Comparison of ENCODE assay signal across 13 cellular contexts in the genomic region with DNA sequence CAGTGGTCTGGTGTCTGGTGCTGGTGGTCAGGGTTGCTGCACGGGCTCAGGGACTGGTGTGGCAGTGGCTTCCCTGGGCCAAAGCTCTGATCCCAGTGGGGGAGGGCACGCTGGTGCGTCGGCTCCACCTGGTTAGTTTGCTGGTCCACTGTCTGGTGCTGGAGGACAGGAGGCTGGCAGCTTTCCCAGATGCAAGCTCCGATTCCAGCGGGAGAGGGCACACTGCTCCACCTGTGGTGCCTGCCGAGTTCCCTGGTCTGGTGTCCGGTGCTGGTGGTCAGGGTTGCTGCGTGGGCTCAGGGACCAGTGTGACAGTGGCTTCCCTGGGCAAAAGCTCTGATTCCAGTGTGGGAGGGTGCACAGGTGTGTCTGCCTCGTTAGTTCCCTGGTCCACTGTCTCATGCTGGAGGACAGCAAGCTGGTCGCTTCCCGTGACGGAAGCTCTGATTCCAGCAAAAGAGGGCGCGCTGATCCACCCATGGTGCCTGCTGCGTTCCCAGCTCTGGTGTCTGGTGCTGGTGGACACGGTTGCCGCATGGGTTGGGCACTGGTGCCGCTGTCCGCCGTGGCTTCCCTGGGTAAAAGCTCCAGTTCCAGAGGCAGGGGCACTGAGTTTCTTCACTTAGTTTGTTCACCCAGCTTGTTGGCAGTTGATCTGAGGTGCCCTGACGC. TPM values are rescaled to one million over a fixed set of nuclear protein-coding genes. Genes with fewer than 3 reads are reported as not detected.
DNase-seq lines count a peak whose midpoint lies in the region; ATAC-seq and TF ChIP-seq lines count a peak whose summit lies in the region.
"Had no signal": no experiment of that assay in that cellular context is flagged by ENCODE, and none has a peak within 500 bp of the region (broad histone marks: within the 10 kb centered on the region; RNA-seq: fewer than 3 reads in every experiment).

No MANE protein-coding gene starts in this region.

- H3K4me3 ChIP-seq in mammary epithelial cell (replicated peaks in 1 of 3; ENCODE audit: insufficient read depth in 1 of 3, low read depth in 2 of 3, low read length in 3 of 3) = no peak overlapping the region
- no peak overlapping the region for H3K4me3 ChIP-seq in upper lobe of right lung
- no peak overlapping the region for H3K4me3 ChIP-seq in suprapubic skin
- H3K4me3 ChIP-seq: SJCRH30, transverse colon had no signal

- no peaks in the 10 kb centered on the region for H3K27me3 Mint-ChIP-seq in MCF 10A (ENCODE audit: insufficient read depth, unreplicated experiment)
- H3K27me3 Mint-ChIP-seq: activated naive CD8-positive, alpha-beta T cell treated with anti-CD3 and anti-CD28 coated beads, Interleukin-2, amount 10 ng/mL, durations not matched to agents 7 days and 5 days had no signal

- 74% methylated on average over 14 of the region's 22 CpGs for WGBS in mammary epithelial cell (ENCODE audit: low coverage, missing lambda C conversion rate)
- 91% methylated on average over 2 of the region's 22 CpGs for WGBS in suprapubic skin

- peaks cover 11% of the 10 kb centered on the region for H3K4me1 Mint-ChIP-seq in MCF 10A (ENCODE audit: insufficient read depth, unreplicated experiment)

- peaks cover 11% of the 10 kb centered on the region for H3K36me3 ChIP-seq in mammary epithelial cell (ENCODE audit: insufficient read depth, low read length)
- peaks cover 13% of the 10 kb centered on the region for H3K36me3 ChIP-seq in upper lobe of right lung
- H3K36me3 ChIP-seq in suprapubic skin = peaks cover 7% of the 10 kb centered on the region
- H3K36me3 ChIP-seq: transverse colon had no signal

- H3K4me2 ChIP-seq in mammary epithelial cell (ENCODE audit: insufficient read depth, low read depth, low read length) = peak overlapping the region; percentile 7

- ATAC-seq in upper lobe of right lung = peak; percentile 59
- ATAC-seq in HG03280 (IDR thresholded peaks at IDR 0.05; ENCODE audit: unreplicated experiment) = no peak

- peaks cover 18% of the 10 kb centered on the region for H3K36me3 Mint-ChIP-seq in MCF 10A (ENCODE audit: insufficient read depth, unreplicated experiment)

- TF ChIP-seq CTCF in mammary epithelial cell (conservative IDR thresholded peaks at IDR 0.05 in 1 of 2, IDR thresholded peaks at IDR 0.05 in 1 of 2; ENCODE audit: extremely low read depth in 1 of 2, insufficient read depth in 1 of 2, low read depth in 1 of 2, low read length in 2 of 2) = no peak
- no peak for TF ChIP-seq CTCF in MCF 10A (IDR thresholded peaks at IDR 0.05; ENCODE audit: unreplicated experiment)
- TF ChIP-seq CTCF in VCaP (conservative IDR thresholded peaks at IDR 0.05) = peak; percentile 66
- TF ChIP-seq CTCF in upper lobe of right lung (IDR thresholded peaks at IDR 0.05) = no peak
- no peak for TF ChIP-seq CTCF in suprapubic skin (IDR thresholded peaks at IDR 0.05)

- POLR2A ChIA-PET in MCF 10A (lab: Yijun Ruan, JAX) = interaction anchor here (0.6 kb wide), 1 partner anchor 1419 kb away, joined by 4 read pairs; no protein-coding TSS in a partner anchor

- H3K79me2 ChIP-seq in mammary epithelial cell (ENCODE audit: insufficient read depth, low read length) = peaks cover 84% of the 10 kb centered on the region

- intact Hi-C loops in mammary epithelial cell (cut with micrococcal nuclease) = no loop called here
- intact Hi-C loops in MCF 10A (cut with micrococcal nuclease) = no loop called here
- intact Hi-C loops in upper lobe of right lung (cut with DNase I) = no loop called here

- no peak overlapping the region for H2AFZ ChIP-seq in mammary epithelial cell (ENCODE audit: low read depth, low read length)

- in situ Hi-C loops in mammary epithelial cell (cut with MboI; ENCODE audit: low sequenced_read_pairs in 2 of 2) = no loop called here

- H3K27ac ChIP-seq in mammary epithelial cell (ENCODE audit: insufficient read depth, low read depth, low read length) (no peak overlapping the region), VCaP (peak overlapping the region; percentile 28; the same call in 1 of the 2 replicates), upper lobe of right lung (no peak overlapping the region), suprapubic skin (no peak overlapping the region)
- H3K27ac ChIP-seq: SJCRH30, transverse colon had no signal

- CTCF ChIA-PET in mammary epithelial cell (lab: Charles Lee; ENCODE audit: low non-redundant PET) = no interaction called here
- CTCF ChIA-PET in MCF 10A (lab: Yijun Ruan, JAX) = interaction anchor here (0.8 kb wide), 1 partner anchor 252 kb away, joined by 3 read pairs; no protein-coding TSS in a partner anchor

- no peak overlapping the region for H3K27ac Mint-ChIP-seq in MCF 10A (ENCODE audit: low read depth, unreplicated experiment)
- H3K27ac Mint-ChIP-seq: activated naive CD8-positive, alpha-beta T cell treated with anti-CD3 and anti-CD28 coated beads, Interleukin-2, amount 10 ng/mL, durations not matched to agents 7 days and 5 days had no signal

- no peak overlapping the region for H3K9ac ChIP-seq in mammary epithelial cell (ENCODE audit: insufficient read depth, low read length)

- H3K9me3 ChIP-seq in mammary epithelial cell (replicated peaks; ENCODE audit: insufficient read depth, low read length) (no peaks in the 10 kb centered on the region), upper lobe of right lung (no peaks in the 10 kb centered on the region), suprapubic skin (no peaks in the 10 kb centered on the region)
- H3K9me3 ChIP-seq: SJCRH30, transverse colon had no signal

- no peaks in the 10 kb centered on the region for H4K20me1 ChIP-seq in mammary epithelial cell (ENCODE audit: insufficient read depth, low read length)

- no peak for DNase-seq in mammary epithelial cell
- no peak for DNase-seq in MCF 10A (ENCODE audit: unreplicated experiment)
- peak; percentile 36 for DNase-seq in kidney tubule cell (ENCODE audit: low spot score)
- peak; percentile 60 for DNase-seq in upper lobe of right lung
- no peak for DNase-seq in NCI-H82 (lab: John Stamatoyannopoulos, UW)
- no peak for DNase-seq in suprapubic skin (ENCODE audit: low spot score in 2 of 2)
- DNase-seq: activated naive CD8-positive, alpha-beta T cell treated with anti-CD3 and anti-CD28 coated beads, Interleukin-2, amount 10 ng/mL, durations not matched to agents 7 days and 5 days; NCI-H524 treated with DMSO at 0.1 percent for 48 hours; occipital lobe; SJCRH30; transverse colon had no signal

- H3K4me3 Mint-ChIP-seq in MCF 10A (ENCODE audit: unreplicated experiment) = no peak overlapping the region
- H3K4me3 Mint-ChIP-seq: activated naive CD8-positive, alpha-beta T cell treated with anti-CD3 and anti-CD28 coated beads, Interleukin-2, amount 10 ng/mL, durations not matched to agents 7 days and 5 days had no signal

- no peak for TF ChIP-seq POLR2A in suprapubic skin (IDR thresholded peaks at IDR 0.05)

- TF ChIP-seq EP300 in suprapubic skin (IDR thresholded peaks at IDR 0.05) = no peak

- H3K9me3 Mint-ChIP-seq in MCF 10A (ENCODE audit: unreplicated experiment) = no peaks in the 10 kb centered on the region
- H3K9me3 Mint-ChIP-seq: activated naive CD8-positive, alpha-beta T cell treated with anti-CD3 and anti-CD28 coated beads, Interleukin-2, amount 10 ng/mL, durations not matched to agents 7 days and 5 days had no signal

- dilution Hi-C loops in mammary epithelial cell (cut with HindIII; ENCODE audit: low sequenced_read_pairs) = no loop called here

- BruUV-seq in mammary epithelial cell (replicated peaks; lab: Mats Ljungman, UMichigan) = no TSS peak
- no TSS peak for BruUV-seq in MCF 10A (replicated peaks; lab: Mats Ljungman, UMichigan)

- H3K27me3 ChIP-seq in mammary epithelial cell (ENCODE audit: insufficient read depth, low read length) = no peaks in the 10 kb centered on the region
- no peaks in the 10 kb centered on the region for H3K27me3 ChIP-seq in upper lobe of right lung
- no peaks in the 10 kb centered on the region for H3K27me3 ChIP-seq in suprapubic skin
- H3K27me3 ChIP-seq: SJCRH30, transverse colon had no signal

- H3K4me1 ChIP-seq in mammary epithelial cell (ENCODE audit: insufficient read depth, low read length) (no peaks in the 10 kb centered on the region), upper lobe of right lung (no peaks in the 10 kb centered on the region), suprapubic skin (peaks cover 5% of the 10 kb centered on the region)
- H3K4me1 ChIP-seq: SJCRH30 had no signal

RNA-seq across cellular contexts. Expression of a gene that starts 5.8 kb away (rescaled TPM):
- total RNA-seq in mammary epithelial cell (10 to 100 TPM; 40.5 to 73.3 TPM), MCF 10A (2022) (46.0 and 59.6 TPM in 2 replicates), upper lobe of right lung (28.0 TPM), suprapubic skin (10 to 100 TPM; 23.6 to 33.8 (median 30.3) TPM)
- polyA plus RNA-seq in mammary epithelial cell = 19.6 TPM
- 31.5 TPM for polyA minus RNA-seq in mammary epithelial cell

Comparison
In these comparisons a context has a peak if more than half of its experiments do, and no peak if none do; other contexts are left out.
1. DNase-seq: peak in kidney tubule cell (single experiment) and upper lobe of right lung (single experiment); none in mammary epithelial cell (single experiment), MCF 10A (single experiment), NCI-H82 (single experiment) and suprapubic skin (0 of 2).